In genomic region chr6:136089885-136090284, GRCh38 we compare ENCODE assay signal across 23 cellular contexts.
"Had no signal": no experiment of that assay in that cellular context is flagged by ENCODE, and none has a peak within 500 bp of the region (broad histone marks: within the 10 kb centered on the region; RNA-seq: fewer than 3 reads in every experiment).

No MANE protein-coding gene starts in this region.

- H3K27me3 Mint-ChIP-seq: activated CD4-positive, alpha-beta T cell treated with anti-CD3 and anti-CD28 coated beads, Interleukin-2, amount 10 ng/mL, durations not matched to agents 7 days and 5 days; stimulated activated memory B cell treated with anti-CD40 and anti-IgM and Interleukin-4, amounts not matched to agents 10 μg/mL and 1 μg/mL and 100 μg/mL, for 72 hours; T-cell had no signal

- H3K4me1 Mint-ChIP-seq: activated CD4-positive, alpha-beta T cell treated with anti-CD3 and anti-CD28 coated beads, Interleukin-2, amount 10 ng/mL, durations not matched to agents 7 days and 5 days; neural crest cell; stimulated activated memory B cell treated with anti-CD40 and anti-IgM and Interleukin-4, amounts not matched to agents 10 μg/mL and 1 μg/mL and 100 μg/mL, for 72 hours; T-cell had no signal

- H3K27ac Mint-ChIP-seq: activated CD4-positive, alpha-beta T cell treated with anti-CD3 and anti-CD28 coated beads, Interleukin-2, amount 10 ng/mL, durations not matched to agents 7 days and 5 days; activated CD8-positive, alpha-beta T cell treated with anti-CD3 and anti-CD28 coated beads, Interleukin-2, amount 10 ng/mL, durations not matched to agents 7 days and 5 days; activated naive CD4-positive, alpha-beta T cell treated with anti-CD3 and anti-CD28 coated beads, Interleukin-2, amount 50 U/mL, for 72 hours; effector memory CD8-positive, alpha-beta T cell; stimulated activated memory B cell treated with anti-CD40 and anti-IgM and Interleukin-4, amounts not matched to agents 10 μg/mL and 1 μg/mL and 100 μg/mL, for 72 hours; T-cell had no signal

- H3K9me3 ChIP-seq: adrenal gland, prostate gland, testis, upper lobe of right lung had no signal

- H3K4me3 ChIP-seq: adrenal gland, cardiac muscle cell, prostate gland, SK-N-MC, testis, upper lobe of right lung had no signal

- ATAC-seq: activated CD8-positive, alpha-beta T cell treated with anti-CD3 and anti-CD28 coated beads, Interleukin-2, amount 10 ng/mL, durations not matched to agents 7 days and 5 days; activated naive CD4-positive, alpha-beta T cell treated with anti-CD3 and anti-CD28 coated beads, Interleukin-2, amount 50 U/mL, for 72 hours; activated T-cell treated with anti-CD3 and anti-CD28 coated beads, Interleukin-2, amount 50 U/mL, for 4 hours; effector memory CD8-positive, alpha-beta T cell; left lobe of liver; right cardiac atrium; stimulated activated memory B cell treated with anti-CD40 and anti-IgM and Interleukin-4, amounts not matched to agents 10 μg/mL and 1 μg/mL and 100 μg/mL, for 72 hours; T-cell; upper lobe of right lung had no signal

- H3K27ac ChIP-seq: adrenal gland, cardiac muscle cell, prostate gland, SK-N-MC, upper lobe of right lung had no signal

- H3K27me3 ChIP-seq: adrenal gland, cardiac muscle cell, testis, upper lobe of right lung had no signal

- DNase-seq: activated CD4-positive, alpha-beta T cell treated with anti-CD3 and anti-CD28 coated beads, Interleukin-2, amount 10 ng/mL, durations not matched to agents 7 days and 5 days; activated CD4-positive, CD25-positive, alpha-beta regulatory T cell; activated CD8-positive, alpha-beta memory T cell treated with anti-CD3 and anti-CD28 coated beads, Interleukin-2, amount 50 U/mL, for 4 hours; activated CD8-positive, alpha-beta T cell treated with anti-CD3 and anti-CD28 coated beads, Interleukin-2, amount 10 ng/mL, durations not matched to agents 7 days and 5 days; activated effector memory CD4-positive, alpha-beta T cell treated with anti-CD3 and anti-CD28 coated beads, Interleukin-2, amount 50 U/mL, for 16 hours; activated T-cell treated with anti-CD3 and anti-CD28 coated beads, Interleukin-2, amount 50 U/mL, for 4 hours; effector memory CD8-positive, alpha-beta T cell; head of caudate nucleus; kidney; mammary epithelial cell; right cardiac atrium; stimulated activated CD4-positive, alpha-beta T cell treated with anti-CD3 and anti-CD28 coated beads, Interleukin-4, amount 100 ng/mL, for 24 hours; T-cell; testis; upper lobe of right lung had no signal

- H3K4me1 ChIP-seq: adrenal gland, prostate gland, upper lobe of right lung had no signal

- H3K36me3 Mint-ChIP-seq: T-cell had no signal

- H3K4me3 Mint-ChIP-seq: activated CD4-positive, alpha-beta T cell treated with anti-CD3 and anti-CD28 coated beads, Interleukin-2, amount 10 ng/mL, durations not matched to agents 7 days and 5 days; activated CD8-positive, alpha-beta T cell treated with anti-CD3 and anti-CD28 coated beads, Interleukin-2, amount 10 ng/mL, durations not matched to agents 7 days and 5 days; activated T-cell treated with anti-CD3 and anti-CD28 coated beads, Interleukin-2, amount 50 U/mL, for 4 hours; effector memory CD8-positive, alpha-beta T cell; neural crest cell; stimulated activated memory B cell treated with anti-CD40 and anti-IgM and Interleukin-4, amounts not matched to agents 10 μg/mL and 1 μg/mL and 100 μg/mL, for 72 hours; T-cell had no signal

- H3K36me3 ChIP-seq: adrenal gland, cardiac muscle cell, prostate gland, upper lobe of right lung had no signal
